Comparison of ENCODE assay signal across 1 cellular context in the genomic region with DNA sequence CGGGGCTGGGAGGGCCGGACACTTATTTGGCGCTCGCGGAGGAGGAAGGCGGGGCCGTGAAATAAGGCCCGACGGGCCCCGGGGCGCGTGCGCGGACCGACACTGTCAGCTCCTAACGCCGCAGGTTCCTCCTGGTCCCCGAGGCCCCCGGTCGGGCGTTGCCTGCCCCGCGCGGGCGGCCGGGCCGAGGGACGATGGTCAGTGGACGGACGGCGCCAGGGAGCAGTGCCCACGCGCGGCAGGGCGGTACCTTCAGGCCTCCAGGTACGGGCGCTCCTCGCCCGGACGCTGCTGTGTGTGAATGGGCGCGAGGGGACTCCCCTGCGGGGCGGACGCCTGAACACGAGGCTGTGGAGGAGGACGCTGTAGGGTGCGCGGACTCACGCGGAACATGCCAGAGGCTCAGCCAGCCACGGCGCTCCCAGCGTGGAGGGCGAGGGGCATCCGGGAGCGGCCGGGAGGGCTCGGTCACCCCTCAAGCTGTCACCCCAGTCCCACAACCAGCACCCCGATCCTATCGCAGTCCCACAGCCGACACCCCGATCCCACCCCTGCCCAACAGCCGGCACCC.
TF ChIP-seq lines count a peak whose summit lies in the region.

No MANE protein-coding gene starts in this region.

TF ChIP-seq in HepG2, 621 proteins besides CTCF, POLR2A, EP300 and RAD21 (continued from another document):
- TF ChIP-seq NR0B2 (CRISPR knock-in tag; IDR thresholded peaks at IDR 0.05) (peak; percentile 95), ZBTB4 (CRISPR knock-in tag; IDR thresholded peaks at IDR 0.05; ENCODE audit: borderline replicate concordance) (peak; percentile 85), KDM6A (CRISPR knock-in tag; IDR thresholded peaks at IDR 0.05; ENCODE audit: low read depth) (no peak), SMC3 (IDR thresholded peaks at IDR 0.05; ENCODE audit: low read length) (no peak), ZNF251 (CRISPR knock-in tag; IDR thresholded peaks at IDR 0.05) (peak; percentile 93; the same call in 1 of the 2 replicates), ZNF512B (CRISPR knock-in tag; IDR thresholded peaks at IDR 0.05; ENCODE audit: borderline replicate concordance) (no peak), ZNF367 (CRISPR knock-in tag; IDR thresholded peaks at IDR 0.05; ENCODE audit: borderline replicate concordance) (peak; percentile 92; the same call in 1 of the 2 replicates)
- TF ChIP-seq, protein P1, sequence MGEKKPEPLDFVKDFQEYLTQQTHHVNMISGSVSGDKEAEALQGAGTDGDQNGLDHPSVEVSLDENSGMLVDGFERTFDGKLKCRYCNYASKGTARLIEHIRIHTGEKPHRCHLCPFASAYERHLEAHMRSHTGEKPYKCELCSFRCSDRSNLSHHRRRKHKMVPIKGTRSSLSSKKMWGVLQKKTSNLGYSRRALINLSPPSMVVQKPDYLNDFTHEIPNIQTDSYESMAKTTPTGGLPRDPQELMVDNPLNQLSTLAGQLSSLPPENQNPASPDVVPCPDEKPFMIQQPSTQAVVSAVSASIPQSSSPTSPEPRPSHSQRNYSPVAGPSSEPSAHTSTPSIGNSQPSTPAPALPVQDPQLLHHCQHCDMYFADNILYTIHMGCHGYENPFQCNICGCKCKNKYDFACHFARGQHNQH (CRISPR knock-in tag; IDR thresholded peaks at IDR 0.05) = peak; percentile 81
TF ChIP-seq in HepG2: peak in this region for 424.
